In genomic region chr19:11528551-11529341, GRCh38 we compare ENCODE assay signal across 1 cellular context.
TF ChIP-seq lines count a peak whose summit lies in the region.

A gene with protein sequence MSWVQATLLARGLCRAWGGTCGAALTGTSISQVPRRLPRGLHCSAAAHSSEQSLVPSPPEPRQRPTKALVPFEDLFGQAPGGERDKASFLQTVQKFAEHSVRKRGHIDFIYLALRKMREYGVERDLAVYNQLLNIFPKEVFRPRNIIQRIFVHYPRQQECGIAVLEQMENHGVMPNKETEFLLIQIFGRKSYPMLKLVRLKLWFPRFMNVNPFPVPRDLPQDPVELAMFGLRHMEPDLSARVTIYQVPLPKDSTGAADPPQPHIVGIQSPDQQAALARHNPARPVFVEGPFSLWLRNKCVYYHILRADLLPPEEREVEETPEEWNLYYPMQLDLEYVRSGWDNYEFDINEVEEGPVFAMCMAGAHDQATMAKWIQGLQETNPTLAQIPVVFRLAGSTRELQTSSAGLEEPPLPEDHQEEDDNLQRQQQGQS (minus strand): TSS chr19:11529134. CDS start chr19:11519170, 9,964 bp downstream.

TF ChIP-seq in HEK293, 187 proteins besides CTCF, POLR2A, EP300 and RAD21 (continued from another document):
- TF ChIP-seq ZNF391 (tag by site-specific recombination; IDR thresholded peaks at IDR 0.05; ENCODE audit: borderline replicate concordance, low read depth) (peak; percentile 19; the same call in 1 of the 2 replicates), ZNF544 (tag by site-specific recombination; IDR thresholded peaks at IDR 0.05) (no peak), ZSCAN30 (tag by site-specific recombination; IDR thresholded peaks at IDR 0.05) (peak; percentile 89), ZNF610 (tag by site-specific recombination; IDR thresholded peaks at IDR 0.05; ENCODE audit: borderline replicate concordance) (peak; percentile 65; the same call in 1 of the 2 replicates), ZNF394 (tag by site-specific recombination; IDR thresholded peaks at IDR 0.05; ENCODE audit: borderline replicate concordance) (peak; percentile 32; the same call in 1 of the 2 replicates), SP2 (tag by site-specific recombination; IDR thresholded peaks at IDR 0.05) (peak; percentile 98), ZNF561 (tag by site-specific recombination; IDR thresholded peaks at IDR 0.05; ENCODE audit: borderline replicate concordance) (no peak), ZNF155 (tag by site-specific recombination; IDR thresholded peaks at IDR 0.05) (no peak), KLF9 (tag by site-specific recombination; IDR thresholded peaks at IDR 0.05; ENCODE audit: low read depth) (peak; percentile 95), ZNF621 (tag by site-specific recombination; IDR thresholded peaks at IDR 0.05) (no peak), ZFP69B (tag by site-specific recombination; IDR thresholded peaks at IDR 0.05) (peak; percentile 34; the same call in 1 of the 2 replicates), KLF16 (tag by site-specific recombination; IDR thresholded peaks at IDR 0.05) (peak; percentile 79), ZNF132 (tag by site-specific recombination; IDR thresholded peaks at IDR 0.05; ENCODE audit: borderline replicate concordance) (no peak), YY1 (tag by site-specific recombination; IDR thresholded peaks at IDR 0.05) (peak; percentile 98), ZNF585B (tag by site-specific recombination; IDR thresholded peaks at IDR 0.05) (no peak), ZNF600 (tag by site-specific recombination; IDR thresholded peaks at IDR 0.05) (peak; percentile 62), ZNF629 (tag by site-specific recombination; IDR thresholded peaks at IDR 0.05) (peak; percentile 68; the same call in 1 of the 2 replicates), ZXDB (tag by site-specific recombination; IDR thresholded peaks at IDR 0.05) (peak; percentile 79; the same call in 1 of the 2 replicates), ZNF362 (tag by site-specific recombination; IDR thresholded peaks at IDR 0.05) (no peak)
TF ChIP-seq in HEK293: peak in this region for 47.
